Comparison of ENCODE assay signal across 10 cellular contexts in genomic region chr14:93974833-93975232, GRCh38. TPM values are rescaled to one million over a fixed set of nuclear protein-coding genes. Genes with fewer than 3 reads are reported as not detected.
A peak's percentile ranks its signal among the peaks of the same experiment; 100 is the strongest.
DNase-seq lines count a peak whose midpoint lies in the region; ATAC-seq and TF ChIP-seq lines count a peak whose summit lies in the region.
"Had no signal": no experiment of that assay in that cellular context is flagged by ENCODE, and none has a peak within 500 bp of the region (broad histone marks: within the 10 kb centered on the region; RNA-seq: fewer than 3 reads in every experiment).

No MANE protein-coding gene starts in this region.

- no peak for TF ChIP-seq CTCF in gastrocnemius medialis (IDR thresholded peaks at IDR 0.05 in 4 of 5, conservative IDR thresholded peaks at IDR 0.05 in 1 of 5)

- H3K9ac ChIP-seq in Karpas-422 (ENCODE audit: low read length) (no peak overlapping the region), duodenal mucosa (ENCODE audit: low read depth in 1 of 2, low read length in 2 of 2) (no peak overlapping the region)

- peaks cover 43% of the 10 kb centered on the region; the same call in 1 of the 2 replicates for H4K20me1 ChIP-seq in Karpas-422 (ENCODE audit: insufficient read depth, low read depth, low read length)

- no peaks in the 10 kb centered on the region for H3K36me3 ChIP-seq in Karpas-422 (ENCODE audit: insufficient read depth, low read length)
- no peaks in the 10 kb centered on the region for H3K36me3 ChIP-seq in duodenal mucosa (ENCODE audit: control insufficient read depth in 1 of 2, insufficient read depth in 2 of 2, low read length in 2 of 2)
- H3K36me3 ChIP-seq in gastrocnemius medialis, result no peaks in the 10 kb centered on the region
- H3K36me3 ChIP-seq: pancreas had no signal

- H3K4me1 ChIP-seq in Karpas-422 (ENCODE audit: low read length), result peaks cover 75% of the 10 kb centered on the region
- H3K4me1 ChIP-seq in duodenal mucosa (ENCODE audit: control insufficient read depth in 1 of 2, insufficient read depth in 2 of 2, low read length in 2 of 2), result peaks cover 41 to 66% of the 10 kb centered on the region in 2 donors
- H3K4me1 ChIP-seq in gastrocnemius medialis, result peaks cover 47 to 55% of the 10 kb centered on the region in 2 donors
- H3K4me1 ChIP-seq: pancreas had no signal

- H3K27ac ChIP-seq in Karpas-422 (ENCODE audit: low read length), result no peak overlapping the region
- no peak overlapping the region for H3K27ac ChIP-seq in duodenal mucosa (ENCODE audit: low read depth, low read length)
- H3K27ac ChIP-seq in gastrocnemius medialis, result peak overlapping the region; percentile 97 to 100 (median 98)
- H3K27ac ChIP-seq: pancreas had no signal

- ATAC-seq in gastrocnemius medialis, result peak; percentile 38 to 42
- ATAC-seq: pancreas had no signal

- H3K9me3 ChIP-seq in Karpas-422 (ENCODE audit: low read length) (no peaks in the 10 kb centered on the region), duodenal mucosa (ENCODE audit: control insufficient read depth in 1 of 2, low read length in 2 of 2) (no peaks in the 10 kb centered on the region), gastrocnemius medialis (no peaks in the 10 kb centered on the region)
- H3K9me3 ChIP-seq: pancreas had no signal

- no peak for DNase-seq in Karpas-422
- peak; percentile 91 for DNase-seq in NCI-H524 treated with DMSO at 0.1 percent for 48 hours (lab: John Stamatoyannopoulos, UW)
- DNase-seq in gastrocnemius medialis, result peak; percentile 92 to 98
- no peak for DNase-seq in 8988T
- no peak for DNase-seq in NCI-H1048 (lab: John Stamatoyannopoulos, UW)
- no peak for DNase-seq in cerebellar cortex (ENCODE audit: low spot score)
- DNase-seq: NCI-H2029 had no signal

- no peaks in the 10 kb centered on the region for H3K9me2 ChIP-seq in Karpas-422 (replicated peaks; ENCODE audit: insufficient read depth, low read length)

- H3K27me3 ChIP-seq in Karpas-422 (ENCODE audit: low read length), result no peaks in the 10 kb centered on the region; the same call in 1 of the 2 replicates
- H3K27me3 ChIP-seq in duodenal mucosa (ENCODE audit: control insufficient read depth in 1 of 2, insufficient read depth in 2 of 2, low read length in 2 of 2), result no peaks in the 10 kb centered on the region
- H3K27me3 ChIP-seq in gastrocnemius medialis, result no peaks in the 10 kb centered on the region
- H3K27me3 ChIP-seq: pancreas had no signal

- in situ Hi-C loops in gastrocnemius medialis (cut with MboI; ENCODE audit: low sequenced_read_pairs in 4 of 4), result no loop called here

- TF ChIP-seq POLR2A in gastrocnemius medialis (IDR thresholded peaks at IDR 0.05), result peak; percentile 72 to 85

- H3K4me2 ChIP-seq in Karpas-422 (ENCODE audit: low read depth, low read length, poor library complexity, severe bottlenecking), result peak overlapping the region; percentile 76

- intact Hi-C loops in gastrocnemius medialis (cut with DNase I; ENCODE audit: low total_unique reads), result loop anchor here (1.0 kb wide), 2 partner anchors 9 to 20 kb away; no protein-coding TSS in a partner anchor

- H3K4me3 ChIP-seq in Karpas-422 (ENCODE audit: low read length) (no peak overlapping the region), duodenal mucosa (ENCODE audit: low read depth in 1 of 2, low read length in 2 of 2) (peak overlapping the region; percentile 41 to 53), gastrocnemius medialis (peak overlapping the region; percentile 61 to 80 (median 76))
- H3K4me3 ChIP-seq: pancreas had no signal

- H2AFZ ChIP-seq in Karpas-422 (ENCODE audit: low read length), result no peak overlapping the region

- no peaks in the 10 kb centered on the region for H3K79me2 ChIP-seq in Karpas-422 (ENCODE audit: low read length)

RNA-seq across cellular contexts. Expression of gene ASB2, which starts 1.5 kb away (rescaled TPM):
- 0.69 and 2.3 TPM in 2 replicates for total RNA-seq in Karpas-422 (2014; rRNA removed; shearing (Covaris generic); ENCODE audit: low replicate concordance)
- 100 to 1,000 TPM; 335 to 819 (median 539) TPM for total RNA-seq in gastrocnemius medialis
- total RNA-seq: H4 had no signal

RNA-seq across cellular contexts. Expression of gene CCDC197, which starts 22.3 kb away (rescaled TPM):
- not detected in 2 replicates for total RNA-seq in Karpas-422 (2014; rRNA removed; shearing (Covaris generic); ENCODE audit: low replicate concordance)
- total RNA-seq in gastrocnemius medialis, result under 1 TPM in 2 of 4 donors, not detected in 2; 0.56 to 0.61 TPM
- total RNA-seq: H4, pancreas had no signal

RNA-seq across cellular contexts. Expression of gene FAM181A, which starts 47.7 kb away (rescaled TPM):
- not detected in 2 replicates for total RNA-seq in Karpas-422 (2014; rRNA removed; shearing (Covaris generic); ENCODE audit: low replicate concordance)
- not detected for total RNA-seq in gastrocnemius medialis
- total RNA-seq: H4, pancreas had no signal

RNA-seq across cellular contexts. Expression of gene OTUB2, which starts 51.3 kb away (rescaled TPM):
- not detected in 2 replicates for total RNA-seq in Karpas-422 (2014; rRNA removed; shearing (Covaris generic); ENCODE audit: low replicate concordance)
- under 1 TPM in 1 of 4 donors, not detected in 3; 0.11 TPM for total RNA-seq in gastrocnemius medialis

Comparison
In these comparisons a context has a peak if more than half of its experiments do, and no peak if none do; other contexts are left out.
1. DNase-seq: peak in NCI-H524 treated with DMSO at 0.1 percent for 48 hours (single experiment) and gastrocnemius medialis (2 of 2); none in Karpas-422 (single experiment), 8988T (single experiment), NCI-H1048 (single experiment) and cerebellar cortex (single experiment).
2. H3K27ac ChIP-seq: peak in gastrocnemius medialis (4 of 4); none in Karpas-422 (single experiment) and duodenal mucosa (single experiment).
3. RNA of gene ASB2, which starts 1.5 kb away (total RNA-seq): 335 to 819 TPM in gastrocnemius medialis; 0.69 to 2.3 TPM in Karpas-422; every median in the first group is over 100 times any median in the second.